Comparison of ENCODE assay signal across 1 cellular context in genomic region chr1:78663916-78664315, GRCh38.
TF ChIP-seq lines count a peak whose summit lies in the region.

No MANE protein-coding gene starts in this region.

TF ChIP-seq in K562, 482 proteins besides CTCF, POLR2A, EP300 and RAD21:
- TF ChIP-seq ZNF316 (IDR thresholded peaks at IDR 0.05) (peak; percentile 51; the same call in 1 of the 2 replicates), MAFF (IDR thresholded peaks at IDR 0.05; ENCODE audit: low read length) (0 out of 2 replicates have a peak, but pooled peaks have one; percentile 3), MAFG (tag; conservative IDR thresholded peaks at IDR 0.05) (0 out of 2 replicates have a peak, but pooled peaks have one; percentile 6), ZNF318 (IDR thresholded peaks at IDR 0.05; ENCODE audit: borderline replicate concordance in 1 of 2, low read depth in 1 of 2) (no peak)
TF ChIP-seq in K562: peak in this region for 3.
